In the genomic region with DNA sequence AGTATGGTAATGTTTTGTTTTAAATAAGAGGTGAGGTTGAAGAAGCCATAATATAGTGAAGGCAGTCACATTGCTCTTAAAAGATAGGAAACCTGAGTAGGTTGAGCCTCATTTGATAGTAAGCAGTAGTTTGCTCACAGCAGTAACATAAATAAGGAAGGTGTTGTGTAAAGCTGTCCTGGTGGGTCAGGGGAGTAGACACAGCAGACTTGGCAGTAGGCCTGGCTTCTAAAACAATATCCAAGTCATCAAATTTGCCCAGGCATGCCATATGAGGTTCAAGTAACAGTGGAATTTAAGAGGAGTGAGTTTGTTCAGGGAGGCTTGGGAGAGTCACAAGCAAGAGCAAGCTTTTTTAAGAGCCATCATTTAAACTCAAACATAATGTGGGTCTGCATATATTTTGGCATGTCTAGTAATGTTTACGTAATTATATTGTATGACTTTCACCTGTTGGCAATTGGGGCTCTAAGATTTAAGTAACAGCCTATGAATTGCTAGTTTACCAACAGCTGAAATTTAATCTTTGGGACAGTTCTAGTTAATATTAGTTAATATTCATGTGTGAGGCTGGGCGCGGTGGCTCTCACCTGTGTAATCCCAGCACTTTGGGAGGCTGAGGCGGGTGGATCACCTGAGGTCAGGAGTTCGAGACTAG, we compare ENCODE assay signal across 8 cellular contexts. TPM values are rescaled to one million over a fixed set of nuclear protein-coding genes. Genes with fewer than 3 reads are reported as not detected.
DNase-seq lines count a peak whose midpoint lies in the region; ATAC-seq, FAIRE-seq and TF ChIP-seq lines count a peak whose summit lies in the region.

No MANE protein-coding gene starts in this region.

- H3K79me2 ChIP-seq in astrocyte (ENCODE audit: insufficient read depth, low read length), result peaks cover 95% of the 10 kb centered on the region

- DNase-seq in DMS79 (lab: John Stamatoyannopoulos, UW) (peak; percentile 69), NCI-H128 (lab: John Stamatoyannopoulos, UW; ENCODE audit: unreplicated experiment) (peak; percentile 25), astrocyte (ENCODE audit: low read depth) (peak; percentile 57), endothelial cell (ENCODE audit: low spot score) (no peak), GM13977 (ENCODE audit: low spot score) (no peak), tibial artery (no peak)
- no peak for DNase-seq in naive thymus-derived CD4-positive, alpha-beta T cell
- no peak for DNase-seq in central memory CD4-positive, alpha-beta T cell

- FAIRE-seq in astrocyte (lab: Jason Lieb, UNC), result no peak

- no peaks in the 10 kb centered on the region for H3K27me3 ChIP-seq in astrocyte (ENCODE audit: insufficient read depth, low read length)
- H3K27me3 ChIP-seq in naive thymus-derived CD4-positive, alpha-beta T cell (ENCODE audit: control insufficient read depth in 2 of 2, insufficient read depth in 2 of 2, low read length in 2 of 2), result no peaks in the 10 kb centered on the region
- H3K27me3 ChIP-seq in tibial artery, result no peaks in the 10 kb centered on the region

- CTCF ChIA-PET in naive thymus-derived CD4-positive, alpha-beta T cell (lab: Charles Lee), result interaction anchor here (0.8 to 3.9 kb wide), 5 partner anchors 18 to 136 kb away, joined by 3 to 18 read pairs (median 4); no protein-coding TSS in a partner anchor

- TF ChIP-seq CTCF in astrocyte (IDR thresholded peaks at IDR 0.05; ENCODE audit: insufficient read depth, low read depth, low read length), result no peak
- TF ChIP-seq CTCF in endothelial cell (IDR thresholded peaks at IDR 0.05; ENCODE audit: unreplicated experiment), result no peak
- TF ChIP-seq CTCF in GM13977 (IDR thresholded peaks at IDR 0.05; ENCODE audit: extremely low read depth, insufficient read depth, missing control alignments), result no peak
- TF ChIP-seq CTCF in tibial artery (IDR thresholded peaks at IDR 0.05), result no peak

- no peak overlapping the region for H3K9ac ChIP-seq in astrocyte (ENCODE audit: low read length)

- H3K27ac Mint-ChIP-seq in astrocyte (ENCODE audit: unreplicated experiment) (peak overlapping the region; percentile 75), endothelial cell (ENCODE audit: unreplicated experiment) (no peak overlapping the region)
- peak overlapping the region in 8 of 9 donors; percentile 18 to 89 (median 80) for H3K27ac Mint-ChIP-seq in naive thymus-derived CD4-positive, alpha-beta T cell

- H3K27me3 Mint-ChIP-seq in astrocyte (ENCODE audit: low read depth, unreplicated experiment) (no peaks in the 10 kb centered on the region), endothelial cell (ENCODE audit: unreplicated experiment) (peaks cover 3% of the 10 kb centered on the region)
- no peaks in the 10 kb centered on the region for H3K27me3 Mint-ChIP-seq in naive thymus-derived CD4-positive, alpha-beta T cell

- POLR2A ChIA-PET in naive thymus-derived CD4-positive, alpha-beta T cell (lab: Charles Lee), result interaction anchor here (0.6 to 3.5 kb wide), 9 partner anchors 7 to 247 kb away, joined by 3 to 24 read pairs (median 4); partner anchors contain the start of gene NFATC3

- H3K9me3 Mint-ChIP-seq in astrocyte (ENCODE audit: unreplicated experiment), result peaks cover under 1% of the 10 kb centered on the region
- no peaks in the 10 kb centered on the region for H3K9me3 Mint-ChIP-seq in naive thymus-derived CD4-positive, alpha-beta T cell
- H3K9me3 Mint-ChIP-seq in endothelial cell (ENCODE audit: unreplicated experiment), result no peaks in the 10 kb centered on the region

- H2AFZ ChIP-seq in astrocyte (ENCODE audit: low read depth, low read length), result no peak overlapping the region

- H3K36me3 ChIP-seq in astrocyte (ENCODE audit: insufficient read depth, low read length) (no peaks in the 10 kb centered on the region), tibial artery (no peaks in the 10 kb centered on the region)
- H3K36me3 ChIP-seq in naive thymus-derived CD4-positive, alpha-beta T cell (ENCODE audit: control insufficient read depth in 2 of 3, insufficient read depth in 3 of 3, low read length in 3 of 3), result no peaks in the 10 kb centered on the region

- peak overlapping the region; percentile 42 for H3K4me3 Mint-ChIP-seq in astrocyte (ENCODE audit: unreplicated experiment)
- H3K4me3 Mint-ChIP-seq in naive thymus-derived CD4-positive, alpha-beta T cell, result peak overlapping the region; percentile 2 to 96 (median 42)
- H3K4me3 Mint-ChIP-seq in endothelial cell (ENCODE audit: unreplicated experiment), result no peak overlapping the region

- peak overlapping the region; percentile 7 for H3K4me2 ChIP-seq in astrocyte (ENCODE audit: low read length)

- in situ Hi-C loops in GM13977 (cut with MboI; ENCODE audit: low pct_unique_long_range_greater_than_20kb, low sequenced_read_pairs, unreplicated experiment), result no loop called here

- no peak for ATAC-seq in naive thymus-derived CD4-positive, alpha-beta T cell

- H3K36me3 Mint-ChIP-seq in astrocyte (ENCODE audit: low read depth, unreplicated experiment) (no peaks in the 10 kb centered on the region), endothelial cell (ENCODE audit: low read depth, unreplicated experiment) (no peaks in the 10 kb centered on the region)
- peaks cover 0 to 12% (median 0%) of the 10 kb centered on the region in 5 donors for H3K36me3 Mint-ChIP-seq in naive thymus-derived CD4-positive, alpha-beta T cell

- H3K4me1 ChIP-seq in astrocyte (ENCODE audit: insufficient read depth, low read length), result peaks cover 13% of the 10 kb centered on the region
- H3K4me1 ChIP-seq in naive thymus-derived CD4-positive, alpha-beta T cell (ENCODE audit: control insufficient read depth in 2 of 2, insufficient read depth in 2 of 2, low read length in 2 of 2), result peaks cover 80 to 82% of the 10 kb centered on the region in 2 donors
- H3K4me1 ChIP-seq in tibial artery, result peaks cover 0 to 80% (median 28%) of the 10 kb centered on the region in 4 donors

- H3K27ac ChIP-seq in astrocyte (ENCODE audit: low read depth, low read length) (no peak overlapping the region), tibial artery (no peak overlapping the region)
- H3K27ac ChIP-seq in naive thymus-derived CD4-positive, alpha-beta T cell (ENCODE audit: low read depth, low read length), result no peak overlapping the region

- H3K4me3 ChIP-seq in astrocyte (ENCODE audit: insufficient read depth, low read depth, low read length), result no peak overlapping the region
- H3K4me3 ChIP-seq in naive thymus-derived CD4-positive, alpha-beta T cell (ENCODE audit: low read length), result no peak overlapping the region
- no peak overlapping the region for H3K4me3 ChIP-seq in tibial artery

- intact Hi-C loops in naive thymus-derived CD4-positive, alpha-beta T cell (cut with micrococcal nuclease), result loop anchor here (5.0 kb wide), 2 partner anchors 41 to 121 kb away; no protein-coding TSS in a partner anchor
- intact Hi-C loops in tibial artery (cut with DNase I; ENCODE audit: low total_unique reads), result no loop called here

- no peaks in the 10 kb centered on the region for H3K9me3 ChIP-seq in astrocyte (ENCODE audit: insufficient read depth, low read depth, low read length)
- H3K9me3 ChIP-seq in naive thymus-derived CD4-positive, alpha-beta T cell (ENCODE audit: control insufficient read depth in 2 of 3, low read length in 3 of 3), result no peaks in the 10 kb centered on the region
- H3K9me3 ChIP-seq in tibial artery, result no peaks in the 10 kb centered on the region

- peaks cover 32% of the 10 kb centered on the region for H3K4me1 Mint-ChIP-seq in astrocyte (ENCODE audit: low read depth, unreplicated experiment)
- peaks cover 70 to 94% (median 84%) of the 10 kb centered on the region in 7 donors for H3K4me1 Mint-ChIP-seq in naive thymus-derived CD4-positive, alpha-beta T cell
- peaks cover 13% of the 10 kb centered on the region for H3K4me1 Mint-ChIP-seq in endothelial cell (ENCODE audit: unreplicated experiment)

- peaks cover 49% of the 10 kb centered on the region for H4K20me1 ChIP-seq in astrocyte (ENCODE audit: insufficient read depth, low read length)

RNA-seq across cellular contexts. Expression of gene NFATC3, which starts 6.6 kb away (rescaled TPM):
- total RNA-seq in astrocyte, result 32.4 and 34.0 TPM in 2 replicates
- 100 to 1,000 TPM; 120 to 151 (median 147) TPM for total RNA-seq in naive thymus-derived CD4-positive, alpha-beta T cell
- polyA plus RNA-seq in naive thymus-derived CD4-positive, alpha-beta T cell, result 100 to 1,000 TPM in 1 of 2 donors, 10 to 100 TPM in 1; 75.8 to 109 TPM
- 38.4 TPM for total RNA-seq in endothelial cell (ENCODE audit: unreplicated experiment)

Comparison
In these comparisons a context has a peak if more than half of its experiments do, and no peak if none do; other contexts are left out.
1. DNase-seq: peak in DMS79 (single experiment), NCI-H128 (single experiment) and astrocyte (single experiment); none in naive thymus-derived CD4-positive, alpha-beta T cell (0 of 9), endothelial cell (single experiment), central memory CD4-positive, alpha-beta T cell (single experiment), GM13977 (single experiment) and tibial artery (0 of 2).